26 cellular contexts compared by ENCODE assay signal in genomic region chr7:81789406-81790139, GRCh38. TPM values are rescaled to one million over a fixed set of nuclear protein-coding genes. Genes with fewer than 3 reads are reported as not detected.
DNase-seq lines count a peak whose midpoint lies in the region; ATAC-seq, FAIRE-seq and TF ChIP-seq lines count a peak whose summit lies in the region.
"Had no signal": no experiment of that assay in that cellular context is flagged by ENCODE, and none has a peak within 500 bp of the region (broad histone marks: within the 10 kb centered on the region; RNA-seq: fewer than 3 reads in every experiment).

No MANE protein-coding gene starts in this region.

- H3K9me3 Mint-ChIP-seq in mesothelial cell of epicardium: no peaks in the 10 kb centered on the region
- no peaks in the 10 kb centered on the region for H3K9me3 Mint-ChIP-seq in progenitor cell of endocrine pancreas (ENCODE audit: low read depth)
- H3K9me3 Mint-ChIP-seq in CD8-positive, alpha-beta T cell: peaks cover 3% of the 10 kb centered on the region

- intact Hi-C loops in posterior vena cava (cut with DNase I): no loop called here
- intact Hi-C loops in CD8-positive, alpha-beta T cell (cut with DNase I, micrococcal nuclease): no loop called here

- TF ChIP-seq CTCF in mesothelial cell of epicardium (IDR thresholded peaks at IDR 0.05; ENCODE audit: unreplicated experiment) (no peak), progenitor cell of endocrine pancreas (IDR thresholded peaks at IDR 0.05; ENCODE audit: unreplicated experiment) (no peak)
- TF ChIP-seq CTCF in CD8-positive, alpha-beta T cell (IDR thresholded peaks at IDR 0.05): no peak

- H3K4me1 Mint-ChIP-seq in mesothelial cell of epicardium: peaks cover 11% of the 10 kb centered on the region
- no peaks in the 10 kb centered on the region for H3K4me1 Mint-ChIP-seq in progenitor cell of endocrine pancreas (ENCODE audit: low read depth)
- no peaks in the 10 kb centered on the region for H3K4me1 Mint-ChIP-seq in CD8-positive, alpha-beta T cell (ENCODE audit: low read depth)
- H3K4me1 Mint-ChIP-seq: activated CD4-positive, alpha-beta T cell treated with anti-CD3 and anti-CD28 coated beads for 36 hours; CD4-positive, alpha-beta memory T cell; central memory CD8-positive, alpha-beta T cell; nephron had no signal

- no peaks in the 10 kb centered on the region for H3K4me1 ChIP-seq in CD8-positive, alpha-beta T cell (ENCODE audit: insufficient read depth, low read length)

- CTCF ChIA-PET in CD8-positive, alpha-beta T cell (lab: Charles Lee): no interaction called here

- no peak overlapping the region for H3K4me3 ChIP-seq in MG63
- no peak overlapping the region for H3K4me3 ChIP-seq in CD8-positive, alpha-beta T cell (ENCODE audit: low read depth, low read length)
- H3K4me3 ChIP-seq: dorsolateral prefrontal cortex, HAP-1 had no signal

- H3K4me3 Mint-ChIP-seq in mesothelial cell of epicardium: no peak overlapping the region
- no peak overlapping the region for H3K4me3 Mint-ChIP-seq in progenitor cell of endocrine pancreas (ENCODE audit: low read depth)
- no peak overlapping the region for H3K4me3 Mint-ChIP-seq in CD8-positive, alpha-beta T cell
- H3K4me3 Mint-ChIP-seq: activated CD4-positive, alpha-beta T cell treated with anti-CD3 and anti-CD28 coated beads for 36 hours; activated T-cell treated with anti-CD3 and anti-CD28 coated beads, Interleukin-2, amount 50 U/mL, for 24 hours; CD4-positive, alpha-beta memory T cell; central memory CD8-positive, alpha-beta T cell; nephron had no signal

- H3K27me3 Mint-ChIP-seq in mesothelial cell of epicardium (ENCODE audit: low read depth) (no peaks in the 10 kb centered on the region), progenitor cell of endocrine pancreas (no peaks in the 10 kb centered on the region)
- H3K27me3 Mint-ChIP-seq in CD8-positive, alpha-beta T cell (ENCODE audit: low read depth): no peaks in the 10 kb centered on the region
- H3K27me3 Mint-ChIP-seq: activated CD4-positive, alpha-beta T cell treated with anti-CD3 and anti-CD28 coated beads for 36 hours; activated T-cell treated with anti-CD3 and anti-CD28 coated beads, Interleukin-2, amount 50 U/mL, for 24 hours; CD4-positive, alpha-beta memory T cell; central memory CD8-positive, alpha-beta T cell had no signal

- DNase-seq in MG63 (peak; percentile 65), mesothelial cell of epicardium (ENCODE audit: low spot score in 2 of 2, unreplicated experiment in 2 of 2) (no peak), posterior vena cava (ENCODE audit: low spot score) (no peak), progenitor cell of endocrine pancreas (ENCODE audit: low spot score, unreplicated experiment) (no peak), DMS114 treated with DMSO at 0.1 percent for 48 hours (lab: John Stamatoyannopoulos, UW; ENCODE audit: unreplicated experiment) (no peak)
- no peak for DNase-seq in CD8-positive, alpha-beta T cell
- DNase-seq: activated CD4-positive, alpha-beta T cell treated with anti-CD3 and anti-CD28 coated beads for 36 hours; activated gamma-delta T cell treated with Interleukin-2 at 50 U/mL for 16 hours; activated T-cell treated with anti-CD3 and anti-CD28 coated beads, Interleukin-2, amount 50 U/mL, for 24 hours; amniotic stem cell; CD4-positive, alpha-beta memory T cell; DMS153; dorsolateral prefrontal cortex; foreskin melanocyte; GDM1; left colon; NCI-H1105; NCI-H1930; NCI-H2227 treated with DMSO at 0.1 percent for 48 hours; NCI-H748 treated with DMSO at 0.1 percent for 48 hours; trophoblast cell had no signal

- POLR2A ChIA-PET in CD8-positive, alpha-beta T cell (lab: Charles Lee): no interaction called here

- no peak overlapping the region for H3K27ac ChIP-seq in CD8-positive, alpha-beta T cell (ENCODE audit: low read depth, low read length)

- H3K27me3 ChIP-seq in MG63: no peaks in the 10 kb centered on the region
- no peaks in the 10 kb centered on the region for H3K27me3 ChIP-seq in CD8-positive, alpha-beta T cell (ENCODE audit: insufficient read depth, low read length)
- H3K27me3 ChIP-seq: dorsolateral prefrontal cortex had no signal

- FAIRE-seq in endometrium (lab: Jason Lieb, UNC): peak; percentile 88

- ATAC-seq in CD8-positive, alpha-beta T cell: no peak
- ATAC-seq: activated CD4-positive, alpha-beta T cell treated with anti-CD3 and anti-CD28 coated beads for 36 hours; left colon had no signal

- H3K36me3 ChIP-seq in MG63: no peaks in the 10 kb centered on the region
- H3K36me3 ChIP-seq in CD8-positive, alpha-beta T cell (ENCODE audit: insufficient read depth, low read length): no peaks in the 10 kb centered on the region
- H3K36me3 ChIP-seq: HAP-1 had no signal

- no peaks in the 10 kb centered on the region for H3K36me3 Mint-ChIP-seq in mesothelial cell of epicardium
- no peaks in the 10 kb centered on the region for H3K36me3 Mint-ChIP-seq in progenitor cell of endocrine pancreas (ENCODE audit: insufficient read depth)
- no peaks in the 10 kb centered on the region for H3K36me3 Mint-ChIP-seq in CD8-positive, alpha-beta T cell
- H3K36me3 Mint-ChIP-seq: CD4-positive, alpha-beta memory T cell had no signal

- H3K27ac Mint-ChIP-seq in mesothelial cell of epicardium (peak overlapping the region; percentile 6), progenitor cell of endocrine pancreas (no peak overlapping the region)
- H3K27ac Mint-ChIP-seq in CD8-positive, alpha-beta T cell: no peak overlapping the region
- H3K27ac Mint-ChIP-seq: activated CD4-positive, alpha-beta T cell treated with anti-CD3 and anti-CD28 coated beads for 36 hours; activated T-cell treated with anti-CD3 and anti-CD28 coated beads, Interleukin-2, amount 50 U/mL, for 24 hours; CD4-positive, alpha-beta memory T cell; nephron had no signal

- H3K9me3 ChIP-seq in MG63: no peaks in the 10 kb centered on the region
- no peaks in the 10 kb centered on the region for H3K9me3 ChIP-seq in CD8-positive, alpha-beta T cell (ENCODE audit: low read length)
- H3K9me3 ChIP-seq: HAP-1 had no signal

RNA-seq across cellular contexts. Expression of gene HGF, which starts 19.7 kb away (rescaled TPM):
- total RNA-seq in MG63 (2014; rRNA removed; shearing (Covaris generic); ENCODE audit: low replicate concordance): 41.0 and 50.8 TPM in 2 replicates
- total RNA-seq in mesothelial cell of epicardium (14.1 to 18.8 TPM (median 15.1 TPM) in 3 replicates), posterior vena cava (10 to 100 TPM; 16.8 to 18.8 TPM), progenitor cell of endocrine pancreas (not detected in 2 replicates)
- not detected for total RNA-seq in CD8-positive, alpha-beta T cell
- total RNA-seq: activated CD4-positive, alpha-beta T cell treated with anti-CD3 and anti-CD28 coated beads for 36 hours; activated CD8-positive, alpha-beta memory T cell treated with anti-CD3 and anti-CD28 coated beads for 36 hours; CD4-positive, alpha-beta memory T cell had no signal

Comparison
In these comparisons a context has a peak if more than half of its experiments do, and no peak if none do; other contexts are left out.
1. RNA of gene HGF, which starts 19.7 kb away (total RNA-seq): 41.0 to 50.8 TPM in MG63, 16.8 to 18.8 TPM in posterior vena cava and 14.1 to 18.8 TPM in mesothelial cell of epicardium; not detected in progenitor cell of endocrine pancreas and not detected in CD8-positive, alpha-beta T cell; every median in the first group is over 10 times any median in the second.